In the genomic region with DNA sequence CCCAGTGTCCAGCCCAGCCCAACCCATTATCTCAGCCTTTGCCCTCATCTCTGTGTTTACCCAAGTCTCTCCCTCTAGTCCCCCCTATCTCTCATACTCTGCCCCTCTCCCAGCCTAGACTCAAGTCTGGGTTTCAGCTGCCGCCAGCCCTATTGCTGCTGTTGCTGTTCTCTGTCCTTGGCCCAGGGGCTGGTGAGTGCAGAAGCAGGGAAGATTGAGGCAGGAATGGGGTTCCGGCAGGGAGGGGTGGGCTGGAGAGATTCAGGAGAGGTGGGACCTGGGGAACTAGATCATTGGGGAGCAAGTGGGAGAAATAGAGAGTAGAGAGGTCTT, we compare ENCODE assay signal across 8 cellular contexts. TPM values are rescaled to one million over a fixed set of nuclear protein-coding genes. Genes with fewer than 3 reads are reported as not detected.
A peak's percentile ranks its signal among the peaks of the same experiment; 100 is the strongest.
DNase-seq lines count a peak whose midpoint lies in the region; ATAC-seq and TF ChIP-seq lines count a peak whose summit lies in the region.

No MANE protein-coding gene starts in this region.

- H3K79me2 ChIP-seq in OCI-LY1 (ENCODE audit: insufficient read depth, low read length) (no peaks in the 10 kb centered on the region), osteoblast (ENCODE audit: insufficient read depth, low read length) (peaks cover 6% of the 10 kb centered on the region)

- H3K36me3 ChIP-seq in CD4-positive, CD25-positive, alpha-beta regulatory T cell (ENCODE audit: control insufficient read depth, insufficient read depth, low read length) = no peaks in the 10 kb centered on the region
- no peaks in the 10 kb centered on the region for H3K36me3 ChIP-seq in OCI-LY1 (ENCODE audit: insufficient read depth, low read length)
- H3K36me3 ChIP-seq in osteoblast (ENCODE audit: insufficient read depth, low read length) = no peaks in the 10 kb centered on the region

- no peaks in the 10 kb centered on the region for H3K9me2 ChIP-seq in OCI-LY1 (ENCODE audit: low read depth, low read length)

- H3K27ac ChIP-seq in CD4-positive, CD25-positive, alpha-beta regulatory T cell (ENCODE audit: insufficient read depth, low read length, poor library complexity, severe bottlenecking) = peak overlapping the region; percentile 59
- H3K27ac ChIP-seq in OCI-LY1 (ENCODE audit: low read depth, low read length, poor library complexity, severe bottlenecking) (no peak overlapping the region), osteoblast (ENCODE audit: low read depth, low read length) (peak overlapping the region; percentile 65)

- peak overlapping the region; percentile 77 to 87 (median 86) for H3K4me3 Mint-ChIP-seq in CD4-positive, CD25-positive, alpha-beta regulatory T cell
- peak overlapping the region; percentile 90 to 99 for H3K4me3 Mint-ChIP-seq in effector memory CD8-positive, alpha-beta T cell

- no peaks in the 10 kb centered on the region for H3K9me3 Mint-ChIP-seq in CD4-positive, CD25-positive, alpha-beta regulatory T cell
- no peaks in the 10 kb centered on the region for H3K9me3 Mint-ChIP-seq in effector memory CD8-positive, alpha-beta T cell

- TF ChIP-seq CTCF in OCI-LY1 (IDR thresholded peaks at IDR 0.05; ENCODE audit: low read length) = no peak
- TF ChIP-seq CTCF in osteoblast (IDR thresholded peaks at IDR 0.05; ENCODE audit: extremely low read depth, low read depth, low read length) = no peak

- H3K4me1 Mint-ChIP-seq in CD4-positive, CD25-positive, alpha-beta regulatory T cell = peaks cover 5 to 36% (median 25%) of the 10 kb centered on the region in 4 donors
- H3K4me1 Mint-ChIP-seq in effector memory CD8-positive, alpha-beta T cell (ENCODE audit: low read depth in 2 of 2) = peaks cover 32% of the 10 kb centered on the region in 2 donors

- peak overlapping the region; percentile 59 for H3K9ac ChIP-seq in OCI-LY1 (ENCODE audit: low read length)

- no peaks in the 10 kb centered on the region for H3K36me3 Mint-ChIP-seq in CD4-positive, CD25-positive, alpha-beta regulatory T cell
- H3K36me3 Mint-ChIP-seq in effector memory CD8-positive, alpha-beta T cell (ENCODE audit: insufficient read depth) = peaks cover 12% of the 10 kb centered on the region

- H4K20me1 ChIP-seq in OCI-LY1 (ENCODE audit: insufficient read depth, low read length) = no peaks in the 10 kb centered on the region
- H4K20me1 ChIP-seq in osteoblast (ENCODE audit: insufficient read depth, low read length) = no peaks in the 10 kb centered on the region

- H3K4me2 ChIP-seq in OCI-LY1 (ENCODE audit: low read length) (peak overlapping the region; percentile 99), osteoblast (ENCODE audit: insufficient read depth, low read length) (peak overlapping the region; percentile 88)

- no peaks in the 10 kb centered on the region for H3F3A ChIP-seq in OCI-LY1 (ENCODE audit: insufficient read depth, low read length)

- no peak for DNase-seq in CD4-positive, CD25-positive, alpha-beta regulatory T cell
- no peak for DNase-seq in effector memory CD8-positive, alpha-beta T cell
- DNase-seq in osteoblast (ENCODE audit: insufficient read length, low spot score, missing footprints) (peak; percentile 79), NCI-H1105 treated with DMSO at 0.1 percent for 48 hours (lab: John Stamatoyannopoulos, UW) (no peak)

- peak overlapping the region; percentile 82 to 90 (median 90) for H3K27ac Mint-ChIP-seq in CD4-positive, CD25-positive, alpha-beta regulatory T cell
- peak overlapping the region; percentile 92 to 97 for H3K27ac Mint-ChIP-seq in effector memory CD8-positive, alpha-beta T cell

- H2AFZ ChIP-seq in OCI-LY1 (ENCODE audit: low read length) = no peak overlapping the region
- peak overlapping the region; percentile 75 for H2AFZ ChIP-seq in osteoblast (ENCODE audit: low read length)

- no peaks in the 10 kb centered on the region for H3K9me3 ChIP-seq in CD4-positive, CD25-positive, alpha-beta regulatory T cell (ENCODE audit: control insufficient read depth in 2 of 2, low read length in 2 of 2)
- H3K9me3 ChIP-seq in OCI-LY1 (ENCODE audit: low read length) (no peaks in the 10 kb centered on the region), osteoblast (ENCODE audit: low read depth, low read length) (no peaks in the 10 kb centered on the region)

- no peak overlapping the region for H3K4me3 ChIP-seq in CD4-positive, CD25-positive, alpha-beta regulatory T cell (ENCODE audit: low read depth, low read length)
- H3K4me3 ChIP-seq in OCI-LY1 (ENCODE audit: low read depth, low read length, poor library complexity, severe bottlenecking) (peak overlapping the region; percentile 75), osteoblast (ENCODE audit: insufficient read depth, low read length) (peak overlapping the region; percentile 80)

- no peaks in the 10 kb centered on the region for H3K27me3 ChIP-seq in CD4-positive, CD25-positive, alpha-beta regulatory T cell (ENCODE audit: control insufficient read depth, insufficient read depth, low read length)
- H3K27me3 ChIP-seq in OCI-LY1 (ENCODE audit: insufficient read depth, low read length) (no peaks in the 10 kb centered on the region), osteoblast (ENCODE audit: insufficient read depth, low read length) (no peaks in the 10 kb centered on the region)

- ATAC-seq in CD4-positive, CD25-positive, alpha-beta regulatory T cell (ENCODE audit: low read depth in 2 of 2) = no peak
- ATAC-seq in effector memory CD8-positive, alpha-beta T cell (replicated peaks) = no peak
- no peak for ATAC-seq in GM19328 (IDR thresholded peaks at IDR 0.05; ENCODE audit: unreplicated experiment)
- ATAC-seq in HG03135 (IDR thresholded peaks at IDR 0.05; ENCODE audit: unreplicated experiment) = no peak
- ATAC-seq in GM21786 (IDR thresholded peaks at IDR 0.05; ENCODE audit: unreplicated experiment) = no peak

- H3K27me3 Mint-ChIP-seq in CD4-positive, CD25-positive, alpha-beta regulatory T cell = no peaks in the 10 kb centered on the region
- no peaks in the 10 kb centered on the region for H3K27me3 Mint-ChIP-seq in effector memory CD8-positive, alpha-beta T cell

- H3K4me1 ChIP-seq in CD4-positive, CD25-positive, alpha-beta regulatory T cell (ENCODE audit: control insufficient read depth, insufficient read depth, low read length, poor library complexity, severe bottlenecking) = peaks cover 15% of the 10 kb centered on the region
- peaks cover 26% of the 10 kb centered on the region for H3K4me1 ChIP-seq in OCI-LY1 (ENCODE audit: insufficient read depth, low read length, severe bottlenecking)
- peaks cover 37% of the 10 kb centered on the region for H3K4me1 ChIP-seq in osteoblast (ENCODE audit: insufficient read depth, low read length)

RNA-seq across cellular contexts. Expression of a gene that starts 0.7 kb away (rescaled TPM):
- total RNA-seq in CD4-positive, CD25-positive, alpha-beta regulatory T cell = 3.3 TPM
- 1 to 10 TPM in 3 of 4 donors, under 1 TPM in 1; 0.21 to 1.5 (median 1.3) TPM for polyA plus RNA-seq in CD4-positive, CD25-positive, alpha-beta regulatory T cell
- total RNA-seq in osteoblast = 2.1 and 2.5 TPM in 2 replicates

RNA-seq across cellular contexts. Expression of a gene that starts 1.2 kb away (rescaled TPM):
- total RNA-seq in CD4-positive, CD25-positive, alpha-beta regulatory T cell = not detected
- polyA plus RNA-seq in CD4-positive, CD25-positive, alpha-beta regulatory T cell = under 1 TPM in 1 of 4 donors, not detected in 3; 0.03 TPM
- not detected in 2 replicates for total RNA-seq in osteoblast

RNA-seq across cellular contexts. Expression of a gene that starts 14.9 kb away (rescaled TPM):
- total RNA-seq in CD4-positive, CD25-positive, alpha-beta regulatory T cell = 21.7 TPM
- polyA plus RNA-seq in CD4-positive, CD25-positive, alpha-beta regulatory T cell = 100 to 1,000 TPM in 2 of 4 donors, 10 to 100 TPM in 2; 70.5 to 105 (median 90.6) TPM
- total RNA-seq in osteoblast = 17.0 and 17.4 TPM in 2 replicates

RNA-seq across cellular contexts. Expression of a gene that starts 17.7 kb away (rescaled TPM):
- 0.99 TPM for total RNA-seq in CD4-positive, CD25-positive, alpha-beta regulatory T cell
- polyA plus RNA-seq in CD4-positive, CD25-positive, alpha-beta regulatory T cell = 1 to 10 TPM in 1 of 4 donors, under 1 TPM in 2, not detected in 1; 0.75 to 1.3 (median 0.85) TPM
- total RNA-seq in osteoblast = 0.88 and 2.2 TPM in 2 replicates

RNA-seq across cellular contexts. Expression of a gene that starts 38.3 kb away (rescaled TPM):
- total RNA-seq in CD4-positive, CD25-positive, alpha-beta regulatory T cell = 7.7 TPM
- polyA plus RNA-seq in CD4-positive, CD25-positive, alpha-beta regulatory T cell = 1 to 10 TPM in 2 of 4 donors, under 1 TPM in 1, not detected in 1; 0.46 to 1.9 (median 1.5) TPM
- total RNA-seq in osteoblast = 16.6 and 20.3 TPM in 2 replicates
